25 cellular contexts compared by ENCODE assay signal in the genomic region with DNA sequence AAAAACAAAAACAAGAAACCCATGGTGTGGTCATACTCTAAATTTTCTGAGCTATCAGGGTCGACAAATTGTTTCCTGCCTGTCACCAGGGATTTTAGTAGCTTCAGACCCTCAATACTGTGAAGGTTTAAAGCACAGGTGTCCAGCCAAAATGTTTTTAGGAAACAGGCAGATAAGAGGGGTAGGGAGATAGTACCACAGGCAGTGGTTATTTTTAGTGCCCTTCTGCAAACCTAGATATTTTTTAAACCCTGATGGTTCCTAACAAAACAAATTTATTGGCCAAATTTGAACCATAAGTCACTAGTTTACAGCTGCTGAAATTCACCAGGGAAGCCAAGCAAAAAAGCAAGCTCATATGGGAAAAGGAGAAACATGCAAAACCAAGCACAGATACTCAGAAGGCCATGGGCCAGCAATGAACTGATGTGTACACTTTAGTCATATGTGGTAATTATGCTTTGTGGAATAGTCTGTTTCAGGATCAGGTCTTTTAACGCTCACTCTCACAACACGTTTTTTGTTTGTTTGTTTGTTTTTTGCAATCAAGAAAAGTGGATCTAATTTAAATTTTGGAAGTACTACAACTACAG.
"Had no signal": no experiment of that assay in that cellular context is flagged by ENCODE, and none has a peak within 500 bp of the region (broad histone marks: within the 10 kb centered on the region; RNA-seq: fewer than 3 reads in every experiment).

No MANE protein-coding gene starts in this region.

- DNase-seq: activated CD4-positive, alpha-beta memory T cell treated with anti-CD3 and anti-CD28 coated beads, Interleukin-2, amount 10 ng/mL, durations not matched to agents 7 days and 5 days; activated CD4-positive, alpha-beta T cell treated with anti-CD3 and anti-CD28 coated beads for 36 hours; activated CD4-positive, alpha-beta T cell treated with anti-CD3 and anti-CD28 coated beads, Interleukin-2, amount 50 U/mL, for 1 hour; activated gamma-delta T cell; activated naive CD4-positive, alpha-beta T cell treated with anti-CD3 and anti-CD28 coated beads for 36 hours; activated naive CD8-positive, alpha-beta T cell treated with anti-CD3 and anti-CD28 coated beads for 36 hours; activated T-cell treated with anti-CD3 and anti-CD28 coated beads for 4 hours; activated T-cell treated with anti-CD3 and anti-CD28 coated beads, Interleukin-2, amount 50 U/mL, for 48 hours; brain microvascular endothelial cell; MM.1S; NCI-H1105; NCI-H1436; NCI-H1694 treated with DMSO at 0.1 percent for 48 hours; NCI-H2081; NCI-H446 treated with DMSO at 0.1 percent for 48 hours; NCI-H524 treated with DMSO at 0.1 percent for 48 hours; NCI-H774; PC-3; SIG-M5; T-helper 17 cell; T1000; WERI-Rb-1 had no signal

- H3K9ac ChIP-seq: KMS-11 had no signal

- H3K4me2 ChIP-seq: KMS-11 had no signal

- H3K27ac ChIP-seq: brain microvascular endothelial cell, cardiac muscle cell, KMS-11, WERI-Rb-1 had no signal

- H3K36me3 ChIP-seq: brain microvascular endothelial cell, cardiac muscle cell, WERI-Rb-1 had no signal

- H3K4me3 ChIP-seq: cardiac muscle cell had no signal

- H3K27me3 ChIP-seq: brain microvascular endothelial cell, cardiac muscle cell had no signal

- FAIRE-seq: TTC549 had no signal
